29 cellular contexts compared by ENCODE assay signal in the genomic region with DNA sequence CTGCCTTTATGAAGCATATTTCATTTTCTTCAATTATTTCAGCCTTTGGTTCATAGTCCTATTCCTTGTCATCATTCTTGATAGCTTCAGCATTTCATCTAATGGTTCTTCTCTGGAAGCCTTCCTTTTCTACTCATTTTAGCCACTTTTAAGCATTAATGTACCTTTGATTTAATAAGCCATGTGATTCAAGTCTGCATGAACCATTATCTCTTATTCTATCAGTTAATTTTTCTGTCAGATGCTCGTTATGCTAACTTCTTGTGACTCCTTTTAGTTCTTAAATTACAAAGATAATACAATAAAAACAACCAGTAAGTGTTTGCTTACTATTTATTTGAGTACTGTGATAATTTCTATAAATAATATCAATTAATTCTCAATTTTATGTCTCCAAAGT.
"Had no signal": no experiment of that assay in that cellular context is flagged by ENCODE, and none has a peak within 500 bp of the region (broad histone marks: within the 10 kb centered on the region; RNA-seq: fewer than 3 reads in every experiment).

No MANE protein-coding gene starts in this region.

- H3K4me1 ChIP-seq: colonic mucosa, esophagus squamous epithelium, foreskin keratinocyte, gastrocnemius medialis, heart left ventricle had no signal

- H3K9me3 ChIP-seq: colonic mucosa, esophagus muscularis mucosa, esophagus squamous epithelium, gastrocnemius medialis, gastroesophageal sphincter, heart left ventricle, heart right ventricle had no signal

- FAIRE-seq: colon, endometrium, endothelial cell of umbilical vein, frontal cortex had no signal

- DNase-seq: colonic mucosa; cortex of kidney; dermis blood vessel endothelial cell; dorsolateral prefrontal cortex; effector CD4-positive, alpha-beta T cell; effector CD8-positive, alpha-beta T cell; effector memory CD4-positive, alpha-beta T cell; effector memory CD8-positive, alpha-beta T cell; endodermal cell; erythroblast; esophagus squamous epithelium; foreskin fibroblast; foreskin keratinocyte; foreskin melanocyte; gastrocnemius medialis; glutamatergic neuron; head of caudate nucleus; heart left ventricle; heart right ventricle had no signal

- H3K27me3 Mint-ChIP-seq: dendritic cell treated with granulocyte-macrophage colony-stimulating factor and Interleukin-4, amounts not matched to agents 40 ng/mL and 50 ng/mL, for 4 days; effector memory CD8-positive, alpha-beta T cell had no signal

- H3K27me3 ChIP-seq: colonic mucosa, dorsolateral prefrontal cortex, esophagus muscularis mucosa, esophagus squamous epithelium, foreskin keratinocyte, gastrocnemius medialis, gastroesophageal sphincter, heart left ventricle, heart right ventricle had no signal

- H3K27ac ChIP-seq: colonic mucosa, coronary artery, dorsolateral prefrontal cortex, epithelial cell of prostate, esophagus muscularis mucosa, esophagus squamous epithelium, foreskin keratinocyte, gastrocnemius medialis, gastroesophageal sphincter, heart left ventricle, heart right ventricle had no signal

- H3K9me3 Mint-ChIP-seq: dendritic cell treated with granulocyte-macrophage colony-stimulating factor and Interleukin-4, amounts not matched to agents 40 ng/mL and 50 ng/mL, for 4 days; effector memory CD8-positive, alpha-beta T cell; endodermal cell had no signal

- H3K4me3 Mint-ChIP-seq: dendritic cell treated with granulocyte-macrophage colony-stimulating factor and Interleukin-4, amounts not matched to agents 40 ng/mL and 50 ng/mL, for 4 days; effector memory CD8-positive, alpha-beta T cell; endodermal cell had no signal

- H3K36me3 ChIP-seq: colonic mucosa, esophagus muscularis mucosa, esophagus squamous epithelium, gastrocnemius medialis, gastroesophageal sphincter, heart left ventricle, heart right ventricle had no signal

- H3K4me3 ChIP-seq: colonic mucosa, coronary artery, dorsolateral prefrontal cortex, esophagus muscularis mucosa, esophagus squamous epithelium, gastrocnemius medialis, gastroesophageal sphincter, heart left ventricle, heart right ventricle had no signal

- H3K27ac Mint-ChIP-seq: dendritic cell treated with granulocyte-macrophage colony-stimulating factor and Interleukin-4, amounts not matched to agents 40 ng/mL and 50 ng/mL, for 4 days; effector memory CD8-positive, alpha-beta T cell; endodermal cell had no signal

- ATAC-seq: effector memory CD8-positive, alpha-beta T cell; esophagus mucosa; foreskin keratinocyte; gastrocnemius medialis; gastroesophageal sphincter; heart left ventricle; heart right ventricle had no signal
